Comparison of ENCODE assay signal across 8 cellular contexts in the genomic region with DNA sequence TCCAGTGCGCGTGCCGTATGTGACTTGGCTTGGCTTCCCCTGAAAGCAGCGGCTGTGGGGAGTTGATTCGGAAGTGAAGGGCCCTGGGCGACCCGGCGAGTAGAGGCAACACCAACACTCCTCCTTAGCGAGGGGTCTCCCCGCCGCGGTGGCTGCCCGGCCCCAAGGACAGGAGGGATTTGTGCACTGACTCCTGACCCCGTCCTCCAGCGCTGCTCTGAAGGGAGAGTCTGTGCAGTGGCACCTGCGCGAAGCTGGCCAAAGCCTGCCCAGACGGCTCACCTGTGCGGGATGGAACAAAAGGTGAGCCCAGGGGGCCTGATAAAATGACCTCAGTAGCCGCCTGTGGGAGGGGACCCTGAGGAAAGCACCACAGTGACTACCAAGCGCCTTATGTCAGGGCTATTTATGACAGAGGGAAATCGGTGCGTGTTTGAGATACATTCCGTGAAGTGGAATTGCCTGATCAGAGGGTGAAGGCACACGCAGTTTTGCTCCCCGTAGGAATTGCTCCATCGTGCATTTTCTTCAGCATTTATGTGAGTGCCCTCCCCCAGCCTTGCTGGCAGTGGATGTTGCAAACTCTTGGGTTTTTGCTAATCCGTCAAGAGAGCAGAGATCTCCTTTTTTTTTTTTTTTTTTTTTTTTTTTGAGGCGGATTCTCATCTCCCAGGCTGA. TPM values are rescaled to one million over a fixed set of nuclear protein-coding genes. Genes with fewer than 3 reads are reported as not detected.
DNase-seq lines count a peak whose midpoint lies in the region; ATAC-seq, FAIRE-seq and TF ChIP-seq lines count a peak whose summit lies in the region.
"Not testable (repeated sequence)": the region's sequence is repeated elsewhere in the genome, so short reads cannot be mapped to it uniquely, and the experiment has no call there.

No MANE protein-coding gene starts in this region.

- H3K27me3 Mint-ChIP-seq in dendritic cell treated with granulocyte-macrophage colony-stimulating factor and Interleukin-4, amounts not matched to agents 40 ng/mL and 50 ng/mL, for 4 days = not testable (repeated sequence)

- not testable (repeated sequence) for H3K27me3 ChIP-seq in keratinocyte (ENCODE audit: control insufficient read depth, extremely low read depth, insufficient read depth, low read length)

- H3K9me3 Mint-ChIP-seq in dendritic cell treated with granulocyte-macrophage colony-stimulating factor and Interleukin-4, amounts not matched to agents 40 ng/mL and 50 ng/mL, for 4 days = not testable (repeated sequence)

- not testable (repeated sequence) for TF ChIP-seq CTCF in AG10803 (conservative IDR thresholded peaks at IDR 0.05; ENCODE audit: low read length); WI38 (IDR thresholded peaks at IDR 0.05; ENCODE audit: low read depth, low read length); keratinocyte (optimal IDR thresholded peaks at IDR 0.05 in 1 of 3, IDR thresholded peaks at IDR 0.05 in 1 of 3, conservative IDR thresholded peaks at IDR 0.05 in 1 of 3; ENCODE audit: extremely low read depth in 1 of 3, insufficient read depth in 2 of 3, low read length in 3 of 3)

- H3K9me3 ChIP-seq in keratinocyte (ENCODE audit: control insufficient read depth, low read depth, low read length) = not testable (repeated sequence)

- not testable (repeated sequence) for H3K79me2 ChIP-seq in keratinocyte (ENCODE audit: control insufficient read depth, insufficient read depth, low read length)

- DNase-seq in AG10803 (ENCODE audit: low read depth) (peak; percentile 71), NCI-H1417 (lab: John Stamatoyannopoulos, UW) (peak in 2 of 3 experiments; percentile 21 to 52), retina (peak; percentile 53)
- not testable (repeated sequence) for DNase-seq in keratinocyte (ENCODE audit: low read depth, low spot score)

- peak overlapping the region; percentile 90 for H2AFZ ChIP-seq in keratinocyte (ENCODE audit: control insufficient read depth, low read length)

- not testable (repeated sequence) for H3K4me1 ChIP-seq in keratinocyte (ENCODE audit: control insufficient read depth, extremely low read depth, insufficient read depth, low read length)

- H3K4me3 ChIP-seq in AG10803 (ENCODE audit: low read length) (peak overlapping the region; percentile 69), WI38 (ENCODE audit: low read depth, low read length) (peak overlapping the region; percentile 69), keratinocyte (ENCODE audit: control insufficient read depth in 2 of 3, extremely low read depth in 1 of 3, insufficient read depth in 2 of 3, low read depth in 1 of 3, low read length in 3 of 3) (peak overlapping the region; percentile 47 to 89 (median 77))

- not testable (repeated sequence) for H3K36me3 ChIP-seq in keratinocyte (ENCODE audit: control insufficient read depth in 2 of 2, extremely low read depth in 1 of 2, insufficient read depth in 2 of 2, low read length in 2 of 2)

- ATAC-seq in GM18907 (IDR thresholded peaks at IDR 0.05; ENCODE audit: unreplicated experiment) (peak; percentile 69), HG02852 (IDR thresholded peaks at IDR 0.05; ENCODE audit: unreplicated experiment) (peak; percentile 62)

- H3K27ac ChIP-seq in keratinocyte (ENCODE audit: control insufficient read depth, insufficient read depth, low read length) = peak overlapping the region; percentile 56

- peak overlapping the region; percentile 78 for H3K9ac ChIP-seq in keratinocyte (ENCODE audit: control insufficient read depth, extremely low read depth, insufficient read depth, low read length)

- dilution Hi-C loops in keratinocyte (cut with MboI; ENCODE audit: extremely low pct_ligation_motif_present, low sequenced_read_pairs) = not testable (repeated sequence)

- H3K4me1 Mint-ChIP-seq in dendritic cell treated with granulocyte-macrophage colony-stimulating factor and Interleukin-4, amounts not matched to agents 40 ng/mL and 50 ng/mL, for 4 days (ENCODE audit: low read depth) = not testable (repeated sequence)

- H3K9me1 ChIP-seq in keratinocyte (ENCODE audit: control insufficient read depth, extremely low read depth, insufficient read depth, low read length) = not testable (repeated sequence)

- not testable (repeated sequence) for H4K20me1 ChIP-seq in keratinocyte (ENCODE audit: control insufficient read depth, extremely low read depth, insufficient read depth, low read length)

- H3K27ac Mint-ChIP-seq in dendritic cell treated with granulocyte-macrophage colony-stimulating factor and Interleukin-4, amounts not matched to agents 40 ng/mL and 50 ng/mL, for 4 days = peak overlapping the region; percentile 34

- H3K4me3 Mint-ChIP-seq in dendritic cell treated with granulocyte-macrophage colony-stimulating factor and Interleukin-4, amounts not matched to agents 40 ng/mL and 50 ng/mL, for 4 days = peak overlapping the region; percentile 73

- intact Hi-C loops in dendritic cell treated with granulocyte-macrophage colony-stimulating factor and Interleukin-4, amounts not matched to agents 40 ng/mL and 50 ng/mL, for 4 days (cut with micrococcal nuclease) = not testable (repeated sequence)

- H3K4me2 ChIP-seq in keratinocyte (ENCODE audit: control insufficient read depth, extremely low read depth, insufficient read depth, low read depth, low read length) = peak overlapping the region; percentile 98

- not testable (repeated sequence) for FAIRE-seq in keratinocyte (lab: Jason Lieb, UNC)

- H3K36me3 Mint-ChIP-seq in dendritic cell treated with granulocyte-macrophage colony-stimulating factor and Interleukin-4, amounts not matched to agents 40 ng/mL and 50 ng/mL, for 4 days (ENCODE audit: low read depth) = not testable (repeated sequence)

RNA-seq across cellular contexts. Expression of a gene that starts 22.5 kb away (rescaled TPM):
- not detected in 3 replicates for polyA plus RNA-seq in keratinocyte
- not detected for polyA plus RNA-seq in keratinocyte (2011; ENCODE audit: low read depth)
- polyA plus RNA-seq in keratinocyte (2011; cell fraction: cytosol; rRNA removed) = not detected in 2 replicates
- polyA plus RNA-seq in keratinocyte (2011; cell fraction: nucleus; rRNA removed) = not detected in 2 replicates
- 0.31 TPM in 1 of 2 replicates, not detected in the other for polyA plus RNA-seq in keratinocyte (2012; ENCODE audit: low replicate concordance)
- not detected in 3 replicates for polyA minus RNA-seq in keratinocyte
- not detected for polyA minus RNA-seq in keratinocyte (2011; cell fraction: cytosol; rRNA and poly(A)+ RNA removed)
- polyA minus RNA-seq in keratinocyte (2011; cell fraction: nucleus; rRNA and poly(A)+ RNA removed) = not detected in 2 replicates

RNA-seq across cellular contexts. Expression of a gene that starts 34.8 kb away (rescaled TPM):
- 201 to 431 TPM (median 222 TPM) in 3 replicates for polyA plus RNA-seq in keratinocyte
- 945 TPM for polyA plus RNA-seq in keratinocyte (2011; ENCODE audit: low read depth)
- polyA plus RNA-seq in keratinocyte (2011; cell fraction: cytosol; rRNA removed) = 94.9 and 105 TPM in 2 replicates
- polyA plus RNA-seq in keratinocyte (2011; cell fraction: nucleus; rRNA removed) = 457 and 725 TPM in 2 replicates
- polyA plus RNA-seq in keratinocyte (2012; ENCODE audit: low replicate concordance) = 245 and 327 TPM in 2 replicates
- 82.1 to 360 TPM (median 118 TPM) in 3 replicates for polyA minus RNA-seq in keratinocyte
- 161 TPM for polyA minus RNA-seq in keratinocyte (2011; cell fraction: cytosol; rRNA and poly(A)+ RNA removed)
- 524 and 619 TPM in 2 replicates for polyA minus RNA-seq in keratinocyte (2011; cell fraction: nucleus; rRNA and poly(A)+ RNA removed)

RNA-seq across cellular contexts. Expression of a gene that starts 40.4 kb away (rescaled TPM):
- polyA plus RNA-seq in keratinocyte = 338 to 720 TPM (median 579 TPM) in 3 replicates
- polyA plus RNA-seq in keratinocyte (2011; ENCODE audit: low read depth) = 224 TPM
- 167 and 348 TPM in 2 replicates for polyA plus RNA-seq in keratinocyte (2011; cell fraction: cytosol; rRNA removed)
- 353 and 525 TPM in 2 replicates for polyA plus RNA-seq in keratinocyte (2011; cell fraction: nucleus; rRNA removed)
- 255 and 517 TPM in 2 replicates for polyA plus RNA-seq in keratinocyte (2012; ENCODE audit: low replicate concordance)
- 749 to 1,149 TPM (median 774 TPM) in 3 replicates for polyA minus RNA-seq in keratinocyte
- 354 TPM for polyA minus RNA-seq in keratinocyte (2011; cell fraction: cytosol; rRNA and poly(A)+ RNA removed)
- polyA minus RNA-seq in keratinocyte (2011; cell fraction: nucleus; rRNA and poly(A)+ RNA removed) = 542 and 1,030 TPM in 2 replicates
